In the genomic region with DNA sequence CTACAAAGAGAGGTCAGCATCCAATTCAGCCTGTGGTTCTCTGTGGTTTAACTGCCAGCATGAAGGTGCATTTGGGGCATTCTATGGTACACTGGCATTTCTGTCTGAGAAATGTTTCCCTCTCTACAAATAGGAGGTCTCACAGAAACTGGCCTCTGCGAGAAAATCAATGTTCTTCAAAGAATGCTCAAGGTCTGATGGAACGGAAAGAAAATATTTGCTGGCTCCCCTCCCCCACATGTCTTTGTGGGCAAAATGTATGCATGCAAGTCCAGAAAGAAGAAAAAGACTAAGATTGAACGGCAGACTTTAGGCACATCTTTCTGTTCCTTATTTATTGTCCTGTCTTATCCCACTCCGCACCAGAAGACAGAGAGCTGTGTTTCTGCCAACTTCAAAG, we compare ENCODE assay signal across 1 cellular context.
TF ChIP-seq lines count a peak whose summit lies in the region.

No MANE protein-coding gene starts in this region.

TF ChIP-seq in HepG2, 621 proteins besides CTCF, POLR2A, EP300 and RAD21 (continued from another document):
- TF ChIP-seq, protein P1, sequence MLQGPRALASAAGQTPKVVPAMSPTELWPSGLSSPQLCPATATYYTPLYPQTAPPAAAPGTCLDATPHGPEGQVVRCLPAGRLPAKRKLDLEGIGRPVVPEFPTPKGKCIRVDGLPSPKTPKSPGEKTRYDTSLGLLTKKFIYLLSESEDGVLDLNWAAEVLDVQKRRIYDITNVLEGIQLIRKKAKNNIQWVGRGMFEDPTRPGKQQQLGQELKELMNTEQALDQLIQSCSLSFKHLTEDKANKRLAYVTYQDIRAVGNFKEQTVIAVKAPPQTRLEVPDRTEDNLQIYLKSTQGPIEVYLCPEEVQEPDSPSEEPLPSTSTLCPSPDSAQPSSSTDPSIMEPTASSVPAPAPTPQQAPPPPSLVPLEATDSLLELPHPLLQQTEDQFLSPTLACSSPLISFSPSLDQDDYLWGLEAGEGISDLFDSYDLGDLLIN (CRISPR knock-in tag; IDR thresholded peaks at IDR 0.05; ENCODE audit: borderline replicate concordance), result no peak
- no peak for TF ChIP-seq NFE2 (CRISPR knock-in tag; IDR thresholded peaks at IDR 0.05)
- TF ChIP-seq ZNF660 (CRISPR knock-in tag; IDR thresholded peaks at IDR 0.05; ENCODE audit: borderline replicate concordance, low read depth), result no peak
- no peak for TF ChIP-seq ZNF556 (CRISPR knock-in tag; IDR thresholded peaks at IDR 0.05; ENCODE audit: borderline replicate concordance)
- TF ChIP-seq ZNF484 (CRISPR knock-in tag; IDR thresholded peaks at IDR 0.05; ENCODE audit: borderline replicate concordance, low read depth), result no peak
- TF ChIP-seq ONECUT2 (CRISPR knock-in tag; IDR thresholded peaks at IDR 0.05), result peak; percentile 71
- no peak for TF ChIP-seq KDM1A (CRISPR knock-in tag; IDR thresholded peaks at IDR 0.05)
- TF ChIP-seq, protein P2, sequence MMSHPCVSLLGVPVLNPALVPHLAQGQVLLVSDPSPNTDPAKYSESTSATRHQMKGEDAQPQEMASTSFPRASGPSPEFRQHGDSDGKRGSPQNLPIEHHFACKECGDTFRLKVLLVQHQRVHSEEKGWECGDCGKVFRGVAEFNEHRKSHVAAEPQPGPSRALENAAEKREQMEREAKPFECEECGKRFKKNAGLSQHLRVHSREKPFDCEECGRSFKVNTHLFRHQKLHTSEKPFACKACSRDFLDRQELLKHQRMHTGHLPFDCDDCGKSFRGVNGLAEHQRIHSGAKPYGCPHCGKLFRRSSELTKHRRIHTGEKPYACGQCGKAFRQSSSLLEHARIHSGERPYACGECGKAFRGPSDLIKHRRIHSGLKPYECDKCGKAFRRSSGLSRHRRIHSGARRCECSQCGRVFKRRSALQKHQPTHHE (CRISPR knock-in tag; IDR thresholded peaks at IDR 0.05; ENCODE audit: borderline replicate concordance), result no peak
- TF ChIP-seq FOXA1 (IDR thresholded peaks at IDR 0.05), result no peak
- no peak for TF ChIP-seq FOXA1 (CRISPR knock-in tag; IDR thresholded peaks at IDR 0.05)
- TF ChIP-seq ZKSCAN5 (CRISPR knock-in tag; IDR thresholded peaks at IDR 0.05), result no peak
- no peak for TF ChIP-seq ZNF138 (CRISPR knock-in tag; IDR thresholded peaks at IDR 0.05; ENCODE audit: low read depth)
- TF ChIP-seq CEBPB (IDR thresholded peaks at IDR 0.05; ENCODE audit: borderline replicate concordance, low read depth, low read length), result no peak
- TF ChIP-seq NR2C2 (CRISPR knock-in tag; IDR thresholded peaks at IDR 0.05; ENCODE audit: borderline replicate concordance), result no peak
- TF ChIP-seq ZNF749 (CRISPR knock-in tag; IDR thresholded peaks at IDR 0.05; ENCODE audit: borderline replicate concordance), result no peak
- TF ChIP-seq, protein P3, sequence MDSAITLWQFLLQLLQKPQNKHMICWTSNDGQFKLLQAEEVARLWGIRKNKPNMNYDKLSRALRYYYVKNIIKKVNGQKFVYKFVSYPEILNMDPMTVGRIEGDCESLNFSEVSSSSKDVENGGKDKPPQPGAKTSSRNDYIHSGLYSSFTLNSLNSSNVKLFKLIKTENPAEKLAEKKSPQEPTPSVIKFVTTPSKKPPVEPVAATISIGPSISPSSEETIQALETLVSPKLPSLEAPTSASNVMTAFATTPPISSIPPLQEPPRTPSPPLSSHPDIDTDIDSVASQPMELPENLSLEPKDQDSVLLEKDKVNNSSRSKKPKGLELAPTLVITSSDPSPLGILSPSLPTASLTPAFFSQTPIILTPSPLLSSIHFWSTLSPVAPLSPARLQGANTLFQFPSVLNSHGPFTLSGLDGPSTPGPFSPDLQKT (CRISPR knock-in tag; IDR thresholded peaks at IDR 0.05; ENCODE audit: borderline replicate concordance), result no peak
- TF ChIP-seq, protein P4, sequence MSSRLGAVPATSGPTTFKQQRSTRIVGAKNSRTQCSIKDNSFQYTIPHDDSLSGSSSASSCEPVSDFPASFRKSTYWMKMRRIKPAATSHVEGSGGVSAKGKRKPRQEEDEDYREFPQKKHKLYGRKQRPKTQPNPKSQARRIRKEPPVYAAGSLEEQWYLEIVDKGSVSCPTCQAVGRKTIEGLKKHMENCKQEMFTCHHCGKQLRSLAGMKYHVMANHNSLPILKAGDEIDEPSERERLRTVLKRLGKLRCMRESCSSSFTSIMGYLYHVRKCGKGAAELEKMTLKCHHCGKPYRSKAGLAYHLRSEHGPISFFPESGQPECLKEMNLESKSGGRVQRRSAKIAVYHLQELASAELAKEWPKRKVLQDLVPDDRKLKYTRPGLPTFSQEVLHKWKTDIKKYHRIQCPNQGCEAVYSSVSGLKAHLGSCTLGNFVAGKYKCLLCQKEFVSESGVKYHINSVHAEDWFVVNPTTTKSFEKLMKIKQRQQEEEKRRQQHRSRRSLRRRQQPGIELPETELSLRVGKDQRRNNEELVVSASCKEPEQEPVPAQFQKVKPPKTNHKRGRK (CRISPR knock-in tag; IDR thresholded peaks at IDR 0.05), result no peak
- no peak for TF ChIP-seq ZNF121 (CRISPR knock-in tag; IDR thresholded peaks at IDR 0.05)
- TF ChIP-seq AKAP8 (CRISPR knock-in tag; IDR thresholded peaks at IDR 0.05), result no peak
- TF ChIP-seq, protein P5, sequence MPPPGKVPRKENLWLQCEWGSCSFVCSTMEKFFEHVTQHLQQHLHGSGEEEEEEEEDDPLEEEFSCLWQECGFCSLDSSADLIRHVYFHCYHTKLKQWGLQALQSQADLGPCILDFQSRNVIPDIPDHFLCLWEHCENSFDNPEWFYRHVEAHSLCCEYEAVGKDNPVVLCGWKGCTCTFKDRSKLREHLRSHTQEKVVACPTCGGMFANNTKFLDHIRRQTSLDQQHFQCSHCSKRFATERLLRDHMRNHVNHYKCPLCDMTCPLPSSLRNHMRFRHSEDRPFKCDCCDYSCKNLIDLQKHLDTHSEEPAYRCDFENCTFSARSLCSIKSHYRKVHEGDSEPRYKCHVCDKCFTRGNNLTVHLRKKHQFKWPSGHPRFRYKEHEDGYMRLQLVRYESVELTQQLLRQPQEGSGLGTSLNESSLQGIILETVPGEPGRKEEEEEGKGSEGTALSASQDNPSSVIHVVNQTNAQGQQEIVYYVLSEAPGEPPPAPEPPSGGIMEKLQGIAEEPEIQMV (CRISPR knock-in tag; IDR thresholded peaks at IDR 0.05; ENCODE audit: low read depth), result no peak
- TF ChIP-seq, protein P6, sequence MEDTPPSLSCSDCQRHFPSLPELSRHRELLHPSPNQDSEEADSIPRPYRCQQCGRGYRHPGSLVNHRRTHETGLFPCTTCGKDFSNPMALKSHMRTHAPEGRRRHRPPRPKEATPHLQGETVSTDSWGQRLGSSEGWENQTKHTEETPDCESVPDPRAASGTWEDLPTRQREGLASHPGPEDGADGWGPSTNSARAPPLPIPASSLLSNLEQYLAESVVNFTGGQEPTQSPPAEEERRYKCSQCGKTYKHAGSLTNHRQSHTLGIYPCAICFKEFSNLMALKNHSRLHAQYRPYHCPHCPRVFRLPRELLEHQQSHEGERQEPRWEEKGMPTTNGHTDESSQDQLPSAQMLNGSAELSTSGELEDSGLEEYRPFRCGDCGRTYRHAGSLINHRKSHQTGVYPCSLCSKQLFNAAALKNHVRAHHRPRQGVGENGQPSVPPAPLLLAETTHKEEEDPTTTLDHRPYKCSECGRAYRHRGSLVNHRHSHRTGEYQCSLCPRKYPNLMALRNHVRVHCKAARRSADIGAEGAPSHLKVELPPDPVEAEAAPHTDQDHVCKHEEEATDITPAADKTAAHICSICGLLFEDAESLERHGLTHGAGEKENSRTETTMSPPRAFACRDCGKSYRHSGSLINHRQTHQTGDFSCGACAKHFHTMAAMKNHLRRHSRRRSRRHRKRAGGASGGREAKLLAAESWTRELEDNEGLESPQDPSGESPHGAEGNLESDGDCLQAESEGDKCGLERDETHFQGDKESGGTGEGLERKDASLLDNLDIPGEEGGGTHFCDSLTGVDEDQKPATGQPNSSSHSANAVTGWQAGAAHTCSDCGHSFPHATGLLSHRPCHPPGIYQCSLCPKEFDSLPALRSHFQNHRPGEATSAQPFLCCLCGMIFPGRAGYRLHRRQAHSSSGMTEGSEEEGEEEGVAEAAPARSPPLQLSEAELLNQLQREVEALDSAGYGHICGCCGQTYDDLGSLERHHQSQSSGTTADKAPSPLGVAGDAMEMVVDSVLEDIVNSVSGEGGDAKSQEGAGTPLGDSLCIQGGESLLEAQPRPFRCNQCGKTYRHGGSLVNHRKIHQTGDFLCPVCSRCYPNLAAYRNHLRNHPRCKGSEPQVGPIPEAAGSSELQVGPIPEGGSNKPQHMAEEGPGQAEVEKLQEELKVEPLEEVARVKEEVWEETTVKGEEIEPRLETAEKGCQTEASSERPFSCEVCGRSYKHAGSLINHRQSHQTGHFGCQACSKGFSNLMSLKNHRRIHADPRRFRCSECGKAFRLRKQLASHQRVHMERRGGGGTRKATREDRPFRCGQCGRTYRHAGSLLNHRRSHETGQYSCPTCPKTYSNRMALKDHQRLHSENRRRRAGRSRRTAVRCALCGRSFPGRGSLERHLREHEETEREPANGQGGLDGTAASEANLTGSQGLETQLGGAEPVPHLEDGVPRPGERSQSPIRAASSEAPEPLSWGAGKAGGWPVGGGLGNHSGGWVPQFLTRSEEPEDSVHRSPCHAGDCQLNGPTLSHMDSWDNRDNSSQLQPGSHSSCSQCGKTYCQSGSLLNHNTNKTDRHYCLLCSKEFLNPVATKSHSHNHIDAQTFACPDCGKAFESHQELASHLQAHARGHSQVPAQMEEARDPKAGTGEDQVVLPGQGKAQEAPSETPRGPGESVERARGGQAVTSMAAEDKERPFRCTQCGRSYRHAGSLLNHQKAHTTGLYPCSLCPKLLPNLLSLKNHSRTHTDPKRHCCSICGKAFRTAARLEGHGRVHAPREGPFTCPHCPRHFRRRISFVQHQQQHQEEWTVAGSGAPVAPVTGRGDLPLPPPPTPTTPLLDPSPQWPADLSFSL (CRISPR knock-in tag; IDR thresholded peaks at IDR 0.05), result no peak
- TF ChIP-seq MAFF (IDR thresholded peaks at IDR 0.05; ENCODE audit: low read depth, low read length), result no peak
- TF ChIP-seq ZNF782 (CRISPR knock-in tag; IDR thresholded peaks at IDR 0.05; ENCODE audit: borderline replicate concordance), result no peak
- TF ChIP-seq, protein P7, sequence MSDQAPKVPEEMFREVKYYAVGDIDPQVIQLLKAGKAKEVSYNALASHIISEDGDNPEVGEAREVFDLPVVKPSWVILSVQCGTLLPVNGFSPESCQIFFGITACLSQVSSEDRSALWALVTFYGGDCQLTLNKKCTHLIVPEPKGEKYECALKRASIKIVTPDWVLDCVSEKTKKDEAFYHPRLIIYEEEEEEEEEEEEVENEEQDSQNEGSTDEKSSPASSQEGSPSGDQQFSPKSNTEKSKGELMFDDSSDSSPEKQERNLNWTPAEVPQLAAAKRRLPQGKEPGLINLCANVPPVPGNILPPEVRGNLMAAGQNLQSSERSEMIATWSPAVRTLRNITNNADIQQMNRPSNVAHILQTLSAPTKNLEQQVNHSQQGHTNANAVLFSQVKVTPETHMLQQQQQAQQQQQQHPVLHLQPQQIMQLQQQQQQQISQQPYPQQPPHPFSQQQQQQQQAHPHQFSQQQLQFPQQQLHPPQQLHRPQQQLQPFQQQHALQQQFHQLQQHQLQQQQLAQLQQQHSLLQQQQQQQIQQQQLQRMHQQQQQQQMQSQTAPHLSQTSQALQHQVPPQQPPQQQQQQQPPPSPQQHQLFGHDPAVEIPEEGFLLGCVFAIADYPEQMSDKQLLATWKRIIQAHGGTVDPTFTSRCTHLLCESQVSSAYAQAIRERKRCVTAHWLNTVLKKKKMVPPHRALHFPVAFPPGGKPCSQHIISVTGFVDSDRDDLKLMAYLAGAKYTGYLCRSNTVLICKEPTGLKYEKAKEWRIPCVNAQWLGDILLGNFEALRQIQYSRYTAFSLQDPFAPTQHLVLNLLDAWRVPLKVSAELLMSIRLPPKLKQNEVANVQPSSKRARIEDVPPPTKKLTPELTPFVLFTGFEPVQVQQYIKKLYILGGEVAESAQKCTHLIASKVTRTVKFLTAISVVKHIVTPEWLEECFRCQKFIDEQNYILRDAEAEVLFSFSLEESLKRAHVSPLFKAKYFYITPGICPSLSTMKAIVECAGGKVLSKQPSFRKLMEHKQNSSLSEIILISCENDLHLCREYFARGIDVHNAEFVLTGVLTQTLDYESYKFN (CRISPR knock-in tag; conservative IDR thresholded peaks at IDR 0.05), result peak; percentile 61
- TF ChIP-seq, protein P8, sequence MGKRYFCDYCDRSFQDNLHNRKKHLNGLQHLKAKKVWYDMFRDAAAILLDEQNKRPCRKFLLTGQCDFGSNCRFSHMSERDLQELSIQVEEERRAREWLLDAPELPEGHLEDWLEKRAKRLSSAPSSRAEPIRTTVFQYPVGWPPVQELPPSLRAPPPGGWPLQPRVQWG (CRISPR knock-in tag; IDR thresholded peaks at IDR 0.05; ENCODE audit: borderline replicate concordance, low read depth), result no peak
- TF ChIP-seq RELA (CRISPR knock-in tag; IDR thresholded peaks at IDR 0.05), result no peak
- TF ChIP-seq FOSL2 (CRISPR knock-in tag; IDR thresholded peaks at IDR 0.05), result no peak
- TF ChIP-seq CENPT (CRISPR knock-in tag; IDR thresholded peaks at IDR 0.05; ENCODE audit: low read depth), result no peak
- peak; percentile 86; the same call in 1 of the 2 replicates for TF ChIP-seq GFI1 (CRISPR knock-in tag; IDR thresholded peaks at IDR 0.05; ENCODE audit: borderline replicate concordance)
- no peak for TF ChIP-seq SP5 (CRISPR knock-in tag; IDR thresholded peaks at IDR 0.05; ENCODE audit: borderline replicate concordance, low read depth)
- TF ChIP-seq, protein P9, sequence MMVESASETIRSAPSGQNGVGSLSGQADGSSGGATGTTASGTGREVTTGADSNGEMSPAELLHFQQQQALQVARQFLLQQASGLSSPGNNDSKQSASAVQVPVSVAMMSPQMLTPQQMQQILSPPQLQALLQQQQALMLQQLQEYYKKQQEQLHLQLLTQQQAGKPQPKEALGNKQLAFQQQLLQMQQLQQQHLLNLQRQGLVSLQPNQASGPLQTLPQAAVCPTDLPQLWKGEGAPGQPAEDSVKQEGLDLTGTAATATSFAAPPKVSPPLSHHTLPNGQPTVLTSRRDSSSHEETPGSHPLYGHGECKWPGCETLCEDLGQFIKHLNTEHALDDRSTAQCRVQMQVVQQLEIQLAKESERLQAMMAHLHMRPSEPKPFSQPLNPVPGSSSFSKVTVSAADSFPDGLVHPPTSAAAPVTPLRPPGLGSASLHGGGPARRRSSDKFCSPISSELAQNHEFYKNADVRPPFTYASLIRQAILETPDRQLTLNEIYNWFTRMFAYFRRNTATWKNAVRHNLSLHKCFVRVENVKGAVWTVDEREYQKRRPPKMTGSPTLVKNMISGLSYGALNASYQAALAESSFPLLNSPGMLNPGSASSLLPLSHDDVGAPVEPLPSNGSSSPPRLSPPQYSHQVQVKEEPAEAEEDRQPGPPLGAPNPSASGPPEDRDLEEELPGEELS (CRISPR knock-in tag; IDR thresholded peaks at IDR 0.05), result 0 out of 2 replicates have a peak, but pooled peaks have one; percentile 21
- TF ChIP-seq, protein P10, sequence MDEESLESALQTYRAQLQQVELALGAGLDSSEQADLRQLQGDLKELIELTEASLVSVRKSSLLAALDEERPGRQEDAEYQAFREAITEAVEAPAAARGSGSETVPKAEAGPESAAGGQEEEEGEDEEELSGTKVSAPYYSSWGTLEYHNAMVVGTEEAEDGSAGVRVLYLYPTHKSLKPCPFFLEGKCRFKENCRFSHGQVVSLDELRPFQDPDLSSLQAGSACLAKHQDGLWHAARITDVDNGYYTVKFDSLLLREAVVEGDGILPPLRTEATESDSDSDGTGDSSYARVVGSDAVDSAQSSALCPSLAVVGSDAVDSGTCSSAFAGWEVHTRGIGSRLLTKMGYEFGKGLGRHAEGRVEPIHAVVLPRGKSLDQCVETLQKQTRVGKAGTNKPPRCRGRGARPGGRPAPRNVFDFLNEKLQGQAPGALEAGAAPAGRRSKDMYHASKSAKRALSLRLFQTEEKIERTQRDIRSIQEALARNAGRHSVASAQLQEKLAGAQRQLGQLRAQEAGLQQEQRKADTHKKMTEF (CRISPR knock-in tag; IDR thresholded peaks at IDR 0.05), result no peak
